Comparison of ENCODE assay signal across 9 cellular contexts in the genomic region with DNA sequence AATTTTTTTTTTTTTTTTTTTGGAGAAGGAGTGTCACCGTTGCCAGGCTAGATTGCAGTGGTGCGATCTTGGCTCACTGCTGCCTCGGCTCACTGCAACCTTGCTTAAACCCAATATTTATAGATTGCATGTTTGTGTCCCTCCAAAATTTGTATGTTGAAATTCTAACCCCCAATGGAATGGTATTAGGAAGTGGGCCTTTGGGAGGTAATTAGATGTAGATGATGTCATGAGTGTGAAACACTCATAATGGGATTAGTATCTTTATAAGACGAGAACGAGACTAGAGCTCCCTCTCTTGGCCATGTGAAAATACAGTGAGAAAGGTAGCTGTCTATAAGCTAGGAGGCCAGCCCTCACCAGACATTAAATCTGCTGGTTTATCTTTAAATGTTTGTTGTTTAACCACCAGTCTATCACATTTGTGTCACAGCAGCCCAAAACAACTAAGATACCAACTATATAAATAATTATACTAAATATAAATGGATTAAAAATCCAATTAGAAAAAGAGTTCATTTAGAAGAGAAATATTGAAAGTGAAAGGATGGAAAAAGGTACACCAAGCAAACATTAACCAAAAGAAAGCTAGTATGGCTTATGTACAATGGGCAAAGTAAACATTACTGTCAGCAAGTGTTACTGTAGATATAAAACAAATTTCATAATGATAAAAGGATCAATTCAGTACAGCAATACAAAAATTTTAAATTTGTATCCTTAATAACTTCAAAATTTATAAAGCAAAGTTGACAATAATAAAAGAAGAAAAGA. TPM values are rescaled to one million over a fixed set of nuclear protein-coding genes. Genes with fewer than 3 reads are reported as not detected.
DNase-seq lines count a peak whose midpoint lies in the region; ATAC-seq, FAIRE-seq and TF ChIP-seq lines count a peak whose summit lies in the region.
"Had no signal": no experiment of that assay in that cellular context is flagged by ENCODE, and none has a peak within 500 bp of the region (broad histone marks: within the 10 kb centered on the region; RNA-seq: fewer than 3 reads in every experiment).

No MANE protein-coding gene starts in this region.

- H3K4me3 ChIP-seq in OCI-LY7 (ENCODE audit: low read depth, low read length, poor library complexity, severe bottlenecking) (no peak overlapping the region), keratinocyte (ENCODE audit: control insufficient read depth in 2 of 3, extremely low read depth in 1 of 3, insufficient read depth in 2 of 3, low read depth in 1 of 3, low read length in 3 of 3) (no peak overlapping the region)

- dilution Hi-C loops in keratinocyte (cut with MboI; ENCODE audit: extremely low pct_ligation_motif_present, low sequenced_read_pairs), result no loop called here

- BruUV-seq in OCI-LY7 (replicated peaks; lab: Mats Ljungman, UMichigan), result no TSS peak

- H3K27ac ChIP-seq in OCI-LY7 (ENCODE audit: low read depth, low read length, poor library complexity, severe bottlenecking) (no peak overlapping the region), keratinocyte (ENCODE audit: control insufficient read depth, insufficient read depth, low read length) (no peak overlapping the region)
- H3K27ac ChIP-seq: neutrophil had no signal

- peak; percentile 80 for TF ChIP-seq CTCF in OCI-LY7 (conservative IDR thresholded peaks at IDR 0.05; ENCODE audit: low read length)
- TF ChIP-seq CTCF in keratinocyte (optimal IDR thresholded peaks at IDR 0.05 in 1 of 3, IDR thresholded peaks at IDR 0.05 in 1 of 3, conservative IDR thresholded peaks at IDR 0.05 in 1 of 3; ENCODE audit: extremely low read depth in 1 of 3, insufficient read depth in 2 of 3, low read length in 3 of 3), result peak; percentile 11 to 44 (median 22)

- H3K4me2 ChIP-seq in OCI-LY7 (ENCODE audit: low read length) (no peak overlapping the region), keratinocyte (ENCODE audit: control insufficient read depth, extremely low read depth, insufficient read depth, low read depth, low read length) (no peak overlapping the region)

- no peaks in the 10 kb centered on the region for H3K27me3 ChIP-seq in keratinocyte (ENCODE audit: control insufficient read depth, extremely low read depth, insufficient read depth, low read length)
- H3K27me3 ChIP-seq: neutrophil had no signal

- H2AFZ ChIP-seq in OCI-LY7 (ENCODE audit: low read length), result no peak overlapping the region
- no peak overlapping the region for H2AFZ ChIP-seq in keratinocyte (ENCODE audit: control insufficient read depth, low read length)

- intact Hi-C loops in OCI-LY7 (cut with micrococcal nuclease; ENCODE audit: unreplicated experiment), result no loop called here

- in situ Hi-C loops in G401 (cut with HindIII; ENCODE audit: low sequenced_read_pairs), result no loop called here

- no peak overlapping the region for H3K9ac ChIP-seq in keratinocyte (ENCODE audit: control insufficient read depth, extremely low read depth, insufficient read depth, low read length)

- no peaks in the 10 kb centered on the region for H3K9me2 ChIP-seq in OCI-LY7 (ENCODE audit: insufficient read depth, low read length)

- FAIRE-seq in keratinocyte (lab: Jason Lieb, UNC), result no peak

- no peaks in the 10 kb centered on the region for H4K20me1 ChIP-seq in OCI-LY7 (ENCODE audit: insufficient read depth, low read length)
- H4K20me1 ChIP-seq in keratinocyte (ENCODE audit: control insufficient read depth, extremely low read depth, insufficient read depth, low read length), result no peaks in the 10 kb centered on the region

- H3K36me3 ChIP-seq in OCI-LY7 (ENCODE audit: insufficient read depth, low read length), result no peaks in the 10 kb centered on the region
- no peaks in the 10 kb centered on the region for H3K36me3 ChIP-seq in keratinocyte (ENCODE audit: control insufficient read depth in 2 of 2, extremely low read depth in 1 of 2, insufficient read depth in 2 of 2, low read length in 2 of 2)
- H3K36me3 ChIP-seq: neutrophil had no signal

- H3K9me3 ChIP-seq in OCI-LY7 (ENCODE audit: low read length) (no peaks in the 10 kb centered on the region), keratinocyte (ENCODE audit: control insufficient read depth, low read depth, low read length) (no peaks in the 10 kb centered on the region)
- H3K9me3 ChIP-seq: neutrophil had no signal

- POLR2A ChIA-PET in OCI-LY7 (lab: Charles Lee), result interaction anchor here (0.9 kb wide), 1 partner anchor 9 kb away, joined by 3 read pairs; no protein-coding TSS in a partner anchor

- CTCF ChIA-PET in OCI-LY7 (lab: Charles Lee; ENCODE audit: unreplicated experiment), result no interaction called here

- peak; percentile 73 for DNase-seq in ELR (ENCODE audit: low read depth)
- peak; percentile 43 for DNase-seq in OCI-LY7 (ENCODE audit: low spot score)
- no peak for DNase-seq in keratinocyte (ENCODE audit: low read depth, low spot score)
- no peak for DNase-seq in islet precursor cell
- no peak for DNase-seq in amniotic stem cell (lab: John Stamatoyannopoulos, UW)
- DNase-seq in G401 (ENCODE audit: low spot score), result no peak

- H3K9me1 ChIP-seq in keratinocyte (ENCODE audit: control insufficient read depth, extremely low read depth, insufficient read depth, low read length), result no peaks in the 10 kb centered on the region

- H3K4me1 ChIP-seq in OCI-LY7 (ENCODE audit: insufficient read depth, low read length, poor library complexity, severe bottlenecking) (no peaks in the 10 kb centered on the region), keratinocyte (ENCODE audit: control insufficient read depth, extremely low read depth, insufficient read depth, low read length) (no peaks in the 10 kb centered on the region)

- peak; percentile 99 for ATAC-seq in GM19372 (IDR thresholded peaks at IDR 0.05; ENCODE audit: low read depth, unreplicated experiment)
- peak; percentile 98 for ATAC-seq in HG03135 (IDR thresholded peaks at IDR 0.05; ENCODE audit: unreplicated experiment)

- H3K79me2 ChIP-seq in OCI-LY7 (ENCODE audit: insufficient read depth, low read depth, low read length) (no peaks in the 10 kb centered on the region), keratinocyte (ENCODE audit: control insufficient read depth, insufficient read depth, low read length) (peaks cover 37% of the 10 kb centered on the region)

RNA-seq across cellular contexts. Expression of gene TCAF1, which starts 9.3 kb away (rescaled TPM):
- total RNA-seq in OCI-LY7 (2014; rRNA removed; shearing (Covaris generic)), result 1.9 and 3.3 TPM in 2 replicates
- total RNA-seq in OCI-LY7 (2022), result 5.5 and 7.0 TPM in 2 replicates
- polyA plus RNA-seq in keratinocyte, result 11.0 to 21.3 TPM (median 13.3 TPM) in 3 replicates
- polyA plus RNA-seq in keratinocyte (2011; ENCODE audit: low read depth), result 8.2 TPM
- 11.2 and 11.6 TPM in 2 replicates for polyA plus RNA-seq in keratinocyte (2011; cell fraction: cytosol; rRNA removed)
- 23.9 and 32.0 TPM in 2 replicates for polyA plus RNA-seq in keratinocyte (2011; cell fraction: nucleus; rRNA removed)
- polyA plus RNA-seq in keratinocyte (2012; ENCODE audit: low replicate concordance), result 7.8 and 21.4 TPM in 2 replicates
- polyA minus RNA-seq in keratinocyte, result 36.0 to 51.2 TPM (median 45.0 TPM) in 3 replicates
- polyA minus RNA-seq in keratinocyte (2011; cell fraction: cytosol; rRNA and poly(A)+ RNA removed), result 15.5 TPM
- 17.3 and 30.2 TPM in 2 replicates for polyA minus RNA-seq in keratinocyte (2011; cell fraction: nucleus; rRNA and poly(A)+ RNA removed)
- 32.3 and 33.7 TPM in 2 replicates for total RNA-seq in G401 (2014; rRNA removed; shearing (Covaris generic))

RNA-seq across cellular contexts. Expression of gene OR2F2, which starts 42.3 kb away (rescaled TPM):
- total RNA-seq in OCI-LY7 (2014; rRNA removed; shearing (Covaris generic)), result not detected in 2 replicates
- not detected in 2 replicates for total RNA-seq in OCI-LY7 (2022)
- not detected in 3 replicates for polyA plus RNA-seq in keratinocyte
- not detected for polyA plus RNA-seq in keratinocyte (2011; ENCODE audit: low read depth)
- polyA plus RNA-seq in keratinocyte (2011; cell fraction: cytosol; rRNA removed), result not detected in 2 replicates
- not detected in 2 replicates for polyA plus RNA-seq in keratinocyte (2011; cell fraction: nucleus; rRNA removed)
- polyA plus RNA-seq in keratinocyte (2012; ENCODE audit: low replicate concordance), result not detected in 2 replicates
- not detected in 3 replicates for polyA minus RNA-seq in keratinocyte
- polyA minus RNA-seq in keratinocyte (2011; cell fraction: cytosol; rRNA and poly(A)+ RNA removed), result not detected
- not detected in 2 replicates for polyA minus RNA-seq in keratinocyte (2011; cell fraction: nucleus; rRNA and poly(A)+ RNA removed)
- total RNA-seq in G401 (2014; rRNA removed; shearing (Covaris generic)), result not detected in 2 replicates

Comparison
In these comparisons a context has a peak if more than half of its experiments do, and no peak if none do; other contexts are left out.
1. DNase-seq: peak in ELR (single experiment) and OCI-LY7 (single experiment); none in keratinocyte (single experiment), islet precursor cell (single experiment), amniotic stem cell (single experiment) and G401 (single experiment).